ENCODE assay signal across 10 cellular contexts in the genomic region with DNA sequence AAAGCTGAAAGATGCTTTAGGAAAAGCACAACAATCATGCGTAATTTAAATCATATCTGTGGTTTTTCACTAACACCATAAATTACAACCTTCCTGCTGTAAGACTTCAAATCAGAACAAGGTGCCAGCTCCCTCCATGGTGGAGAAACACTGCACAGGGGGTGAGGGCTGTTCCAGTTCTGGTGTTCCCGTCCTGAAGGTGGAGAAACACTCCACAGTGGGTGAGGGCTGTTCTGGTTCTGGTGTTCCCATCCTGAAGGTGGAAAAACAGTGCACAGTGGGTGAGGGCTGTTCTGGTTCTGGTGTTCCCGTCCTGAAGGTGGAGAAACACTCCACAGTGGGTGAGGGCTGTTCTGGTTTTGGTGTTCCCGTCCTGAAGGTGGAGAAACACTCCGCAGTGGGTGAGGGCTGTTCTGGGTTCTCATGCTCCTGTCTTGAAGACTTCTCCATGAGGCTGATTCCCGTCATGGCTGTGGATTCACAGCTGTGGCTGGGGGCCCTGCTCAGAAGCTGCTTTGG. TPM values are rescaled to one million over a fixed set of nuclear protein-coding genes. Genes with fewer than 3 reads are reported as not detected.
"Had no signal": no experiment of that assay in that cellular context is flagged by ENCODE, and none has a peak within 500 bp of the region (broad histone marks: within the 10 kb centered on the region; RNA-seq: fewer than 3 reads in every experiment).

No MANE protein-coding gene starts in this region.

- ATAC-seq: activated naive CD4-positive, alpha-beta T cell treated with anti-CD3 and anti-CD28 coated beads, Interleukin-2, amount 50 U/mL, for 72 hours; esophagus mucosa; naive thymus-derived CD8-positive, alpha-beta T cell had no signal

- H3K36me3 ChIP-seq: left ventricle myocardium inferior had no signal

- H3K4me3 ChIP-seq: coronary artery, left ventricle myocardium inferior had no signal

- H3K27ac ChIP-seq: coronary artery, left ventricle myocardium inferior had no signal

- H3K9me3 ChIP-seq: left ventricle myocardium inferior had no signal

- H3K4me1 ChIP-seq: left ventricle myocardium inferior had no signal

- FAIRE-seq: small intestine had no signal

- DNase-seq: hypothalamus; left ventricle myocardium inferior; naive thymus-derived CD8-positive, alpha-beta T cell; occipital lobe; small intestine; stimulated activated CD4-positive, alpha-beta T cell treated with anti-CD3 and anti-CD28 coated beads, Interleukin-4, amount 100 ng/mL, for 24 hours; stimulated activated naive CD4-positive, alpha-beta T cell had no signal

RNA-seq across cellular contexts. Expression of gene PLEKHG4B, which starts 12.9 kb away (rescaled TPM):
- total RNA-seq: left ventricle myocardium inferior; naive thymus-derived CD8-positive, alpha-beta T cell had no signal
- polyA plus RNA-seq: naive thymus-derived CD8-positive, alpha-beta T cell had no signal
